Comparison of ENCODE assay signal across 12 cellular contexts in the genomic region with DNA sequence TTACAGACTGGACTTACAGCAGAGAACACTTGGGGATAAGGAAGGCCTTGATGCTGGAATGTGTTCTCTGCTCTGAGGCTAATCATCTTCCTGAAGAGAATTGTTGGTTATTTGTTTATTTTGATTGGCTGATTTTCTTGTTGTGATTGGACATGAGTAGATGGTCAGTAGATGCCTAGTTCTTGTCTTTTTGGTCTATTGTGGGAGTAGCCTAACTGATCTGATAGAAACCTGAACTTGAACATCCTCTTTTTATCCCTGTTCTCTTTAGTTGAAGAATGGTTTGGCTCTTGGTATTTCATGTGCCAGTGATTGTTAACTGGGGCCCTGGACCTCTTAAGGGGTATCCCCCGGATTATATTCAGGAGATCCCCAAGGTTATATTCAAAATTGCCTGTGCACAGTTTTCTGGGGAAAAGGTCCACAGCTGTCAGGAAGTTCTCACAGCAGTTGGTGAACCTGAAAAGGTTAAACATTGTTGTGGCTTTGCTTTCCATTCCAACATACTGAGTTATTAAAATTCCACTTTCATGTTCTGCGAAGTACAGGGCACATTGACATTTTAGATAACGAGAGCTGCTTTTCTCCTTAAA. TPM values are rescaled to one million over a fixed set of nuclear protein-coding genes. Genes with fewer than 3 reads are reported as not detected.
DNase-seq lines count a peak whose midpoint lies in the region; ATAC-seq and TF ChIP-seq lines count a peak whose summit lies in the region.
"Had no signal": no experiment of that assay in that cellular context is flagged by ENCODE, and none has a peak within 500 bp of the region (broad histone marks: within the 10 kb centered on the region; RNA-seq: fewer than 3 reads in every experiment).

No MANE protein-coding gene starts in this region.

- no peak overlapping the region; the same call in 1 of the 2 replicates for H3K4me3 ChIP-seq in AG10803 (ENCODE audit: low read length)
- H3K4me3 ChIP-seq in HCT116 (replicated peaks in 1 of 2; ENCODE audit: low read depth in 1 of 2, low read length in 2 of 2): peak overlapping the region in 1 of 2 experiments; percentile 17; a peak in 2 of 4 replicates
- peak overlapping the region; percentile 11 for H3K4me3 ChIP-seq in WI38 (ENCODE audit: low read depth, low read length)

- TF ChIP-seq RAD21 in HCT116 (IDR thresholded peaks at IDR 0.05; ENCODE audit: low read depth): no peak

- no peak overlapping the region for H3K9ac ChIP-seq in HCT116 (ENCODE audit: low read length)

- no TSS peak for BruUV-seq in HCT116 (replicated peaks; lab: Mats Ljungman, UMichigan)

- H3K9me3 ChIP-seq in HCT116 (ENCODE audit: control insufficient read depth in 1 of 2, insufficient read depth in 1 of 2, low read depth in 1 of 2, low read length in 2 of 2): no peaks in the 10 kb centered on the region

- intact Hi-C loops in HCT116 (cut with micrococcal nuclease): loop anchor here (5.0 kb wide), 1 partner anchor 169 kb away; no protein-coding TSS in a partner anchor

- ATAC-seq in HCT116 (peak; percentile 76), GM19397 (IDR thresholded peaks at IDR 0.05; ENCODE audit: unreplicated experiment) (no peak)
- ATAC-seq: stimulated activated effector memory CD8-positive, alpha-beta T cell treated with anti-CD3 and anti-CD28 coated beads, Interleukin-12 subunit alpha, Interleukin-12 subunit beta, amount 100 ng/mL, for 72 hours had no signal

- peaks cover 17 to 21% of the 10 kb centered on the region in 2 experiments for H3K4me1 ChIP-seq in HCT116 (ENCODE audit: control insufficient read depth in 1 of 2, insufficient read depth in 2 of 2, low read length in 2 of 2)

- DNase-seq in AG10803 (ENCODE audit: low read depth) (peak; percentile 34), HCT116 (ENCODE audit: low read depth, low spot score) (no peak), left kidney (ENCODE audit: low read depth, low spot score) (peak; percentile 7), NCI-H1694 treated with DMSO at 0.1 percent for 48 hours (lab: John Stamatoyannopoulos, UW) (no peak), islet precursor cell (no peak), midbrain (lab: John Stamatoyannopoulos, UW) (no peak)
- DNase-seq: activated CD4-positive, alpha-beta memory T cell treated with anti-CD3 and anti-CD28 coated beads, Interleukin-2, amount 10 ng/mL, durations not matched to agents 7 days and 5 days; NCI-H1105; SHP77 treated with DMSO at 0.1 percent for 48 hours had no signal

- TF ChIP-seq CTCF in AG10803 (conservative IDR thresholded peaks at IDR 0.05; ENCODE audit: low read length): no peak
- no peak for TF ChIP-seq CTCF in HCT116 (IDR thresholded peaks at IDR 0.05 in 2 of 3, conservative IDR thresholded peaks at IDR 0.05 in 1 of 3; ENCODE audit: borderline replicate concordance in 1 of 3, insufficient read depth in 1 of 3, low read depth in 2 of 3, low read length in 2 of 3)
- no peak for TF ChIP-seq CTCF in WI38 (IDR thresholded peaks at IDR 0.05; ENCODE audit: low read depth, low read length)

- H3K4me2 ChIP-seq in HCT116 (ENCODE audit: low read length): peak overlapping the region; percentile 61

- no peaks in the 10 kb centered on the region for H3K36me3 ChIP-seq in HCT116 (ENCODE audit: control insufficient read depth in 1 of 2, insufficient read depth in 2 of 2, low read length in 2 of 2)

- H3K9me2 ChIP-seq in HCT116 (ENCODE audit: insufficient read depth): no peaks in the 10 kb centered on the region

- TF ChIP-seq POLR2A in HCT116 (IDR thresholded peaks at IDR 0.05; ENCODE audit: borderline replicate concordance, extremely low read depth, insufficient read depth, insufficient read length): no peak

- H4K20me1 ChIP-seq in HCT116 (ENCODE audit: insufficient read depth): no peaks in the 10 kb centered on the region

- H3K79me2 ChIP-seq in HCT116 (ENCODE audit: insufficient read depth, low read length): peaks cover 6% of the 10 kb centered on the region; the same call in 1 of the 2 replicates

- POLR2A ChIA-PET in HCT116 (lab: Charles Lee): interaction anchor here (1.0 kb wide), 1 partner anchor 16 kb away, joined by 3 read pairs; no protein-coding TSS in a partner anchor

- RAD21 ChIA-PET in HCT116 (lab: Charles Lee; ENCODE audit: low non-redundant PET in 1 of 2, low total read pairs in 2 of 2, uncharacterized antibody in 2 of 2, unreplicated experiment in 2 of 2): no interaction called here

- no peak overlapping the region for H2AFZ ChIP-seq in HCT116 (ENCODE audit: low read depth, low read length, poor library complexity, severe bottlenecking)

- CTCF ChIA-PET in HCT116 (lab: Charles Lee): no interaction called here

- H3K27me3 ChIP-seq in HCT116 (ENCODE audit: insufficient read depth, low read length): no peaks in the 10 kb centered on the region

- peak overlapping the region; percentile 8; the same call in 1 of the 2 replicates for H3K27ac ChIP-seq in HCT116 (ENCODE audit: low read depth, low read length)

TF ChIP-seq in HCT116, 20 proteins besides CTCF, POLR2A, EP300 and RAD21:
- TF ChIP-seq JUND (IDR thresholded peaks at IDR 0.05): 0 out of 2 replicates have a peak, but pooled peaks have one; percentile 33
- TF ChIP-seq, protein P1, sequence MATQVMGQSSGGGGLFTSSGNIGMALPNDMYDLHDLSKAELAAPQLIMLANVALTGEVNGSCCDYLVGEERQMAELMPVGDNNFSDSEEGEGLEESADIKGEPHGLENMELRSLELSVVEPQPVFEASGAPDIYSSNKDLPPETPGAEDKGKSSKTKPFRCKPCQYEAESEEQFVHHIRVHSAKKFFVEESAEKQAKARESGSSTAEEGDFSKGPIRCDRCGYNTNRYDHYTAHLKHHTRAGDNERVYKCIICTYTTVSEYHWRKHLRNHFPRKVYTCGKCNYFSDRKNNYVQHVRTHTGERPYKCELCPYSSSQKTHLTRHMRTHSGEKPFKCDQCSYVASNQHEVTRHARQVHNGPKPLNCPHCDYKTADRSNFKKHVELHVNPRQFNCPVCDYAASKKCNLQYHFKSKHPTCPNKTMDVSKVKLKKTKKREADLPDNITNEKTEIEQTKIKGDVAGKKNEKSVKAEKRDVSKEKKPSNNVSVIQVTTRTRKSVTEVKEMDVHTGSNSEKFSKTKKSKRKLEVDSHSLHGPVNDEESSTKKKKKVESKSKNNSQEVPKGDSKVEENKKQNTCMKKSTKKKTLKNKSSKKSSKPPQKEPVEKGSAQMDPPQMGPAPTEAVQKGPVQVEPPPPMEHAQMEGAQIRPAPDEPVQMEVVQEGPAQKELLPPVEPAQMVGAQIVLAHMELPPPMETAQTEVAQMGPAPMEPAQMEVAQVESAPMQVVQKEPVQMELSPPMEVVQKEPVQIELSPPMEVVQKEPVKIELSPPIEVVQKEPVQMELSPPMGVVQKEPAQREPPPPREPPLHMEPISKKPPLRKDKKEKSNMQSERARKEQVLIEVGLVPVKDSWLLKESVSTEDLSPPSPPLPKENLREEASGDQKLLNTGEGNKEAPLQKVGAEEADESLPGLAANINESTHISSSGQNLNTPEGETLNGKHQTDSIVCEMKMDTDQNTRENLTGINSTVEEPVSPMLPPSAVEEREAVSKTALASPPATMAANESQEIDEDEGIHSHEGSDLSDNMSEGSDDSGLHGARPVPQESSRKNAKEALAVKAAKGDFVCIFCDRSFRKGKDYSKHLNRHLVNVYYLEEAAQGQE (IDR thresholded peaks at IDR 0.05; ENCODE audit: low read depth): no peak
- no peak for TF ChIP-seq ZFX (IDR thresholded peaks at IDR 0.05)
- peak; percentile 48 for TF ChIP-seq SP1 (IDR thresholded peaks at IDR 0.05; ENCODE audit: low read depth)
- TF ChIP-seq SRF (IDR thresholded peaks at IDR 0.05; ENCODE audit: low read depth): no peak
- TF ChIP-seq, protein P2, sequence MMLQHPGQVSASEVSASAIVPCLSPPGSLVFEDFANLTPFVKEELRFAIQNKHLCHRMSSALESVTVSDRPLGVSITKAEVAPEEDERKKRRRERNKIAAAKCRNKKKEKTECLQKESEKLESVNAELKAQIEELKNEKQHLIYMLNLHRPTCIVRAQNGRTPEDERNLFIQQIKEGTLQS (IDR thresholded peaks at IDR 0.05): no peak
- TF ChIP-seq FOSL1 (IDR thresholded peaks at IDR 0.05; ENCODE audit: low read depth): no peak
- peak; percentile 25; the same call in 1 of the 2 replicates for TF ChIP-seq CBX3 (IDR thresholded peaks at IDR 0.05; ENCODE audit: low read depth)
- TF ChIP-seq, protein P3, sequence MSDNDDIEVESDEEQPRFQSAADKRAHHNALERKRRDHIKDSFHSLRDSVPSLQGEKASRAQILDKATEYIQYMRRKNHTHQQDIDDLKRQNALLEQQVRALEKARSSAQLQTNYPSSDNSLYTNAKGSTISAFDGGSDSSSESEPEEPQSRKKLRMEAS (IDR thresholded peaks at IDR 0.05): no peak
- TF ChIP-seq YY1 (IDR thresholded peaks at IDR 0.05; ENCODE audit: extremely low read depth, insufficient replicate concordance, low read depth, low read length): no peak
- no peak for TF ChIP-seq EGR1 (IDR thresholded peaks at IDR 0.05; ENCODE audit: low read depth)
- no peak for TF ChIP-seq SIN3A (IDR thresholded peaks at IDR 0.05; ENCODE audit: low read depth)
- 0 out of 2 replicates have a peak, but pooled peaks have one; percentile 7 for TF ChIP-seq ELF1 (IDR thresholded peaks at IDR 0.05; ENCODE audit: borderline replicate concordance, low read depth)

RNA-seq across cellular contexts. Expression of a gene that starts 13.6 kb away (rescaled TPM):
- 35.7 TPM for total RNA-seq in HCT116 (2021; ENCODE audit: unreplicated experiment)
- polyA plus RNA-seq in HCT116 (2012): 23.2 and 24.5 TPM in 2 replicates

Comparison
In these comparisons a context has a peak if more than half of its experiments do, and no peak if none do; other contexts are left out.
1. DNase-seq: peak in AG10803 (single experiment) and left kidney (single experiment); none in HCT116 (single experiment), NCI-H1694 treated with DMSO at 0.1 percent for 48 hours (single experiment), islet precursor cell (single experiment) and midbrain (single experiment).